ENCODE assay signal across 12 cellular contexts in the genomic region with DNA sequence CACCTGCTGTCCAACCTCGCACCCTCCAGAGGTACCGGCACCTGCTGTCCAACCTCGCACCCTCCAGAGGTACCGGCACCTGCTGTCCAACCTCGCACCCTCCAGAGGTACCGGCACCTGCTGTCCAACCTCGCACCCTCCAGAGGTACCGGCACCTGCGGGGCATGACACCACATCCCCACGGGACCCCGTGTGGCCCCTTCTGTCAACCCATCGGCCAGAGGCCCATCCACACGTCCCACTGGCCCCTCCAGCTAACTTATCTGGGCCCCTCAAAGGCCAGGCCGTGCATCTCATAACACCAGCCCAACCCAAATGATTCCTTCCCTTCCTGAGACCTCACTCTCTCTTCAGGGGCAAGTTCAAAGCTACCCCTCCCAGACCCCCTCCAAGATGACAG. TPM values are rescaled to one million over a fixed set of nuclear protein-coding genes. Genes with fewer than 3 reads are reported as not detected.
"Had no signal": no experiment of that assay in that cellular context is flagged by ENCODE, and none has a peak within 500 bp of the region (broad histone marks: within the 10 kb centered on the region; RNA-seq: fewer than 3 reads in every experiment).

No MANE protein-coding gene starts in this region.

RNA-seq across cellular contexts. Expression of gene CFAP97D2, which starts 53.0 kb away (rescaled TPM):
- total RNA-seq: aorta, breast epithelium, cerebellum, dermis microvascular lymphatic vessel endothelial cell, gastrocnemius medialis, heart left ventricle, left cardiac atrium, mesothelial cell of epicardium, occipital lobe, progenitor cell of endocrine pancreas, right atrium auricular region, temporal lobe had no signal
- polyA plus RNA-seq: aorta, heart left ventricle had no signal
